In the genomic region with DNA sequence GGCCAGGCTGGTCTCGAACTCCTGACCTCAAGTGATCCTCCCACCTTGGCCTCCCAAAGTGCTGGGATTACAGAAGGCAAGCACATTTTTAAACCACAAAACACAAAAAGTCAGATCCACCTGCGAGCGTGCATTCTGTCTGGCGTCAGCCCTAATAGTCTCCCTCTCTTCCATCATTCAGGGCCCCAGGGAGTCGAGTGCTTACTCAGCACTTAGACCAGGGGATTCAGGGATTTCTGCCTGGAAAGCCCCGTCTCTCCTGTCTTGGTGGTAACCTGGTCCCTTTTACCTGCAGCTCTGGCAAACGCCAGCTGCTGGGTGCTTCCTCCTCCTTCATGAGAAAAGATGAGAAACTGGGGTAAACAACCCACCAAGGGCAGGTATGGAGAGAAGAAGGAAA, we compare ENCODE assay signal across 27 cellular contexts.
"Had no signal": no experiment of that assay in that cellular context is flagged by ENCODE, and none has a peak within 500 bp of the region (broad histone marks: within the 10 kb centered on the region; RNA-seq: fewer than 3 reads in every experiment).

No MANE protein-coding gene starts in this region.

- H3K27ac Mint-ChIP-seq: memory B cell; natural killer cell; stimulated activated memory B cell treated with anti-CD40 and anti-IgM and Interleukin-4, amounts not matched to agents 10 μg/mL and 1 μg/mL and 100 μg/mL, for 72 hours had no signal

- DNase-seq: dermis blood vessel endothelial cell; effector memory CD4-positive, alpha-beta T cell; foreskin keratinocyte; heart left ventricle; kidney; natural killer cell; occipital lobe; ovary; psoas muscle; right cardiac atrium; stimulated activated CD4-positive, alpha-beta T cell treated with anti-CD3 and anti-CD28 coated beads, Interleukin-4, amount 100 ng/mL, for 4 hours; stimulated activated naive CD8-positive, alpha-beta T cell treated with anti-CD3 and anti-CD28 coated beads, Interleukin-15, Interleukin-2, amounts not matched to agents 100 U/mL and 50 U/mL, for 24 hours; substantia nigra; testis; tibial artery; upper lobe of left lung had no signal

- H3K4me3 Mint-ChIP-seq: memory B cell; natural killer cell; stimulated activated memory B cell treated with anti-CD40 and anti-IgM and Interleukin-4, amounts not matched to agents 10 μg/mL and 1 μg/mL and 100 μg/mL, for 72 hours had no signal

- H3K4me2 ChIP-seq: hepatocyte had no signal

- H3K9me3 Mint-ChIP-seq: memory B cell; natural killer cell; stimulated activated memory B cell treated with anti-CD40 and anti-IgM and Interleukin-4, amounts not matched to agents 10 μg/mL and 1 μg/mL and 100 μg/mL, for 72 hours had no signal

- H3K36me3 Mint-ChIP-seq: memory B cell; natural killer cell; stimulated activated memory B cell treated with anti-CD40 and anti-IgM and Interleukin-4, amounts not matched to agents 10 μg/mL and 1 μg/mL and 100 μg/mL, for 72 hours had no signal

- FAIRE-seq: endothelial cell of umbilical vein, kidney, urothelium cell line had no signal

- H3K9me3 ChIP-seq: esophagus muscularis mucosa, gastroesophageal sphincter, heart left ventricle, ovary, psoas muscle, spleen, testis, tibial artery, upper lobe of left lung had no signal

- H3K4me3 ChIP-seq: esophagus muscularis mucosa, gastroesophageal sphincter, heart left ventricle, hepatocyte, lung, ovary, psoas muscle, skin epidermis, spleen, testis, tibial artery, upper lobe of left lung had no signal

- ATAC-seq: foreskin keratinocyte; gastroesophageal sphincter; heart left ventricle; left lobe of liver; natural killer cell; psoas muscle; right cardiac atrium; stimulated activated memory B cell treated with anti-CD40 and anti-IgM and Interleukin-4, amounts not matched to agents 10 μg/mL and 1 μg/mL and 100 μg/mL, for 72 hours; stimulated activated naive CD8-positive, alpha-beta T cell treated with anti-CD3 and anti-CD28 coated beads, Interleukin-15, Interleukin-2, amounts not matched to agents 100 U/mL and 50 U/mL, for 24 hours had no signal

- H3K27ac ChIP-seq: esophagus muscularis mucosa, foreskin keratinocyte, gastroesophageal sphincter, heart left ventricle, hepatocyte, ovary, psoas muscle, skin epidermis, spleen, testis, tibial artery, upper lobe of left lung had no signal

- H3K4me1 ChIP-seq: esophagus muscularis mucosa, foreskin keratinocyte, gastroesophageal sphincter, heart left ventricle, psoas muscle, spleen, testis, tibial artery had no signal
